ENCODE assay signal across 11 cellular contexts in genomic region chr20:59253779-59254319, GRCh38. TPM values are rescaled to one million over a fixed set of nuclear protein-coding genes. Genes with fewer than 3 reads are reported as not detected.
DNase-seq lines count a peak whose midpoint lies in the region; ATAC-seq lines count a peak whose summit lies in the region.
"Had no signal": no experiment of that assay in that cellular context is flagged by ENCODE, and none has a peak within 500 bp of the region (broad histone marks: within the 10 kb centered on the region; RNA-seq: fewer than 3 reads in every experiment).

No MANE protein-coding gene starts in this region.

- H3K14ac ChIP-seq in neuronal stem cell (ENCODE audit: low read length) = no peak overlapping the region

- H3K4ac ChIP-seq in neuronal stem cell (ENCODE audit: low read length) = no peak overlapping the region

- no peak overlapping the region for H2AK5ac ChIP-seq in neuronal stem cell (ENCODE audit: low read depth, low read length)

- no peak overlapping the region for H3K23ac ChIP-seq in neuronal stem cell (ENCODE audit: low read depth, low read length, poor library complexity)

- H3K27ac Mint-ChIP-seq in activated naive CD4-positive, alpha-beta T cell treated with anti-CD3 and anti-CD28 coated beads, Interleukin-2, amount 10 ng/mL, durations not matched to agents 7 days and 5 days = peak overlapping the region; percentile 99
- peak overlapping the region; percentile 84 for H3K27ac Mint-ChIP-seq in stimulated activated effector memory CD8-positive, alpha-beta T cell treated with anti-CD3 and anti-CD28 coated beads, Interleukin-12 subunit alpha, Interleukin-12 subunit beta, amount 100 ng/mL, for 72 hours

- peak; percentile 80 for ATAC-seq in stimulated activated effector memory CD8-positive, alpha-beta T cell treated with anti-CD3 and anti-CD28 coated beads, Interleukin-12 subunit alpha, Interleukin-12 subunit beta, amount 100 ng/mL, for 72 hours
- ATAC-seq in HG02759 (IDR thresholded peaks at IDR 0.05; ENCODE audit: unreplicated experiment) = no peak

- CTCF ChIA-PET in activated naive CD4-positive, alpha-beta T cell treated with anti-CD3 and anti-CD28 coated beads, Interleukin-2, amount 10 ng/mL, durations not matched to agents 7 days and 5 days (lab: Charles Lee) = interaction anchor here (0.7 to 1.8 kb wide), 5 partner anchors 17 to 1024 kb away, joined by 3 to 6 read pairs (median 4); no protein-coding TSS in a partner anchor

- peaks cover 24% of the 10 kb centered on the region for H3K9me3 Mint-ChIP-seq in activated naive CD4-positive, alpha-beta T cell treated with anti-CD3 and anti-CD28 coated beads, Interleukin-2, amount 10 ng/mL, durations not matched to agents 7 days and 5 days
- H3K9me3 Mint-ChIP-seq in stimulated activated effector memory CD8-positive, alpha-beta T cell treated with anti-CD3 and anti-CD28 coated beads, Interleukin-12 subunit alpha, Interleukin-12 subunit beta, amount 100 ng/mL, for 72 hours = peaks cover 5% of the 10 kb centered on the region

- DNase-seq in NOMO-1 treated with DMSO at 0.1 percent for 48 hours (lab: John Stamatoyannopoulos, UW; ENCODE audit: unreplicated experiment) = peak; percentile 45
- no peak for DNase-seq in NOMO-1 treated with dmso at 0.1 percent for 144 hours (lab: John Stamatoyannopoulos, UW; ENCODE audit: unreplicated experiment)
- DNase-seq in SK-MEL-5 (ENCODE audit: low read depth, low spot score) = peak; percentile 6
- peak; percentile 64 for DNase-seq in activated naive CD4-positive, alpha-beta T cell treated with anti-CD3 and anti-CD28 coated beads, Interleukin-2, amount 10 ng/mL, durations not matched to agents 7 days and 5 days
- DNase-seq in stimulated activated effector memory CD8-positive, alpha-beta T cell treated with anti-CD3 and anti-CD28 coated beads, Interleukin-12 subunit alpha, Interleukin-12 subunit beta, amount 100 ng/mL, for 72 hours (ENCODE audit: low spot score in 2 of 2) = no peak
- no peak for DNase-seq in H7
- DNase-seq in neuronal stem cell (ENCODE audit: low spot score) = no peak
- DNase-seq: NCI-H2227 treated with DMSO at 0.1 percent for 48 hours, ovary had no signal

- no peak overlapping the region for H3K18ac ChIP-seq in neuronal stem cell (ENCODE audit: low read length)

- no peak overlapping the region for H2BK12ac ChIP-seq in neuronal stem cell (ENCODE audit: low read length)

- no peaks in the 10 kb centered on the region for H3K79me1 ChIP-seq in neuronal stem cell (ENCODE audit: low read depth, low read length)

- H3K4me1 ChIP-seq in neuronal stem cell (ENCODE audit: control insufficient read depth in 2 of 2, insufficient read depth in 1 of 2, low read depth in 1 of 2, low read length in 2 of 2) = peaks cover 0 to 1% of the 10 kb centered on the region in 2 donors

- no peak overlapping the region for H3K9ac ChIP-seq in neuronal stem cell (ENCODE audit: low read depth, low read length, poor library complexity)

- H4K8ac ChIP-seq in neuronal stem cell (ENCODE audit: low read depth, low read length) = no peak overlapping the region

- no peaks in the 10 kb centered on the region for H3K36me3 ChIP-seq in H7 (replicated peaks; ENCODE audit: control insufficient read depth, insufficient read depth, low read length)
- H3K36me3 ChIP-seq in neuronal stem cell (replicated peaks in 1 of 2; ENCODE audit: control insufficient read depth in 2 of 2, insufficient read depth in 2 of 2, low read length in 2 of 2) = no peaks in the 10 kb centered on the region
- H3K36me3 ChIP-seq: ovary had no signal

- no peak overlapping the region for H2AFZ ChIP-seq in neuronal stem cell (ENCODE audit: low read length)

- no peak overlapping the region for H3K4me2 ChIP-seq in neuronal stem cell (ENCODE audit: insufficient read depth, low read length, poor library complexity, severe bottlenecking)

- peak overlapping the region; percentile 68 for H3K4me3 Mint-ChIP-seq in activated naive CD4-positive, alpha-beta T cell treated with anti-CD3 and anti-CD28 coated beads, Interleukin-2, amount 10 ng/mL, durations not matched to agents 7 days and 5 days
- H3K4me3 Mint-ChIP-seq in stimulated activated effector memory CD8-positive, alpha-beta T cell treated with anti-CD3 and anti-CD28 coated beads, Interleukin-12 subunit alpha, Interleukin-12 subunit beta, amount 100 ng/mL, for 72 hours = peak overlapping the region; percentile 49

- H3K27ac ChIP-seq in neuronal stem cell (replicated peaks; ENCODE audit: low read length) = no peak overlapping the region
- H3K27ac ChIP-seq: ovary had no signal

- no peak overlapping the region for H2BK15ac ChIP-seq in neuronal stem cell (ENCODE audit: low read length)

- WGBS in neuronal stem cell (ENCODE audit: extremely low coverage in 2 of 2, insufficient read length in 2 of 2, insufficient replicate concordance in 1 of 2), 2 donors = no CpG with 5 or more reads among the region's 4 CpGs

- in situ Hi-C loops in SK-MEL-5 (cut with HindIII; ENCODE audit: low pct_unique_long_range_greater_than_20kb, low sequenced_read_pairs) = no loop called here

- H2BK5ac ChIP-seq in neuronal stem cell (ENCODE audit: low read length) = no peak overlapping the region

- no peak overlapping the region for H3K4me3 ChIP-seq in H7 (ENCODE audit: insufficient read depth, low read depth, low read length)
- H3K4me3 ChIP-seq in neuronal stem cell (ENCODE audit: low read length in 2 of 2) = no peak overlapping the region
- H3K4me3 ChIP-seq: ovary had no signal

- H4K91ac ChIP-seq in neuronal stem cell (ENCODE audit: low read depth, low read length, poor library complexity) = no peak overlapping the region

- no peak overlapping the region for H2BK120ac ChIP-seq in neuronal stem cell (ENCODE audit: low read depth, low read length)

- H3K4me1 Mint-ChIP-seq in activated naive CD4-positive, alpha-beta T cell treated with anti-CD3 and anti-CD28 coated beads, Interleukin-2, amount 10 ng/mL, durations not matched to agents 7 days and 5 days = peaks cover 83% of the 10 kb centered on the region
- peaks cover 61% of the 10 kb centered on the region for H3K4me1 Mint-ChIP-seq in stimulated activated effector memory CD8-positive, alpha-beta T cell treated with anti-CD3 and anti-CD28 coated beads, Interleukin-12 subunit alpha, Interleukin-12 subunit beta, amount 100 ng/mL, for 72 hours

- no peaks in the 10 kb centered on the region for H3K27me3 Mint-ChIP-seq in activated naive CD4-positive, alpha-beta T cell treated with anti-CD3 and anti-CD28 coated beads, Interleukin-2, amount 10 ng/mL, durations not matched to agents 7 days and 5 days

- no peaks in the 10 kb centered on the region for H3K27me3 ChIP-seq in H7 (ENCODE audit: control insufficient read depth, insufficient read depth, low read length)
- H3K27me3 ChIP-seq in neuronal stem cell (ENCODE audit: control insufficient read depth in 3 of 3, insufficient read depth in 3 of 3, low read depth in 1 of 3, low read length in 3 of 3) = peaks cover 0 to 4% (median 0%) of the 10 kb centered on the region in 3 experiments
- H3K27me3 ChIP-seq: ovary had no signal

- peaks cover 82% of the 10 kb centered on the region for H3K36me3 Mint-ChIP-seq in activated naive CD4-positive, alpha-beta T cell treated with anti-CD3 and anti-CD28 coated beads, Interleukin-2, amount 10 ng/mL, durations not matched to agents 7 days and 5 days
- peaks cover 20% of the 10 kb centered on the region for H3K36me3 Mint-ChIP-seq in stimulated activated effector memory CD8-positive, alpha-beta T cell treated with anti-CD3 and anti-CD28 coated beads, Interleukin-12 subunit alpha, Interleukin-12 subunit beta, amount 100 ng/mL, for 72 hours

- no peaks in the 10 kb centered on the region for H3K9me3 ChIP-seq in neuronal stem cell (replicated peaks in 1 of 2; ENCODE audit: control insufficient read depth in 2 of 2, insufficient read depth in 1 of 2, low read depth in 1 of 2, low read length in 2 of 2)
- H3K9me3 ChIP-seq: ovary had no signal

RNA-seq across cellular contexts. Expression of gene EDN3, which starts 46.6 kb away (rescaled TPM):
- not detected in 2 replicates for total RNA-seq in SK-MEL-5 (2014; rRNA removed; shearing (Covaris generic))
- polyA plus RNA-seq in SK-MEL-5 (2015; cell fraction: cytosol; rRNA removed) = 0.13 and 1.3 TPM in 2 replicates
- polyA plus RNA-seq in SK-MEL-5 (2015; cell fraction: nucleus; rRNA removed) = 0.17 TPM in 1 of 2 replicates, not detected in the other
- total RNA-seq in H7 (2014; rRNA removed; shearing (Covaris generic)) = not detected in 2 replicates
- 0.61 TPM for polyA plus RNA-seq in neuronal stem cell (2013, experiment 1 of 2)
- polyA plus RNA-seq in neuronal stem cell (2013, experiment 2 of 2) = 0.62 TPM
- total RNA-seq: dermis microvascular lymphatic vessel endothelial cell had no signal

Comparison
In these comparisons a context has a peak if more than half of its experiments do, and no peak if none do; other contexts are left out.
1. DNase-seq: peak in NOMO-1 treated with DMSO at 0.1 percent for 48 hours (single experiment), SK-MEL-5 (single experiment) and activated naive CD4-positive, alpha-beta T cell treated with anti-CD3 and anti-CD28 coated beads, Interleukin-2, amount 10 ng/mL, durations not matched to agents 7 days and 5 days (single experiment); none in NOMO-1 treated with dmso at 0.1 percent for 144 hours (single experiment), stimulated activated effector memory CD8-positive, alpha-beta T cell treated with anti-CD3 and anti-CD28 coated beads, Interleukin-12 subunit alpha, Interleukin-12 subunit beta, amount 100 ng/mL, for 72 hours (0 of 2), H7 (single experiment) and neuronal stem cell (single experiment).